ENCODE assay signal across 10 cellular contexts in genomic region chr14:101730626-101731186, GRCh38. TPM values are rescaled to one million over a fixed set of nuclear protein-coding genes. Genes with fewer than 3 reads are reported as not detected.
A peak's percentile ranks its signal among the peaks of the same experiment; 100 is the strongest.
DNase-seq lines count a peak whose midpoint lies in the region; ATAC-seq and TF ChIP-seq lines count a peak whose summit lies in the region.
"Had no signal": no experiment of that assay in that cellular context is flagged by ENCODE, and none has a peak within 500 bp of the region (broad histone marks: within the 10 kb centered on the region; RNA-seq: fewer than 3 reads in every experiment).

No MANE protein-coding gene starts in this region.

- no peak overlapping the region for H3K27ac ChIP-seq in endodermal cell (ENCODE audit: low read depth, low read length)
- H3K27ac ChIP-seq in rectal smooth muscle tissue (ENCODE audit: low read depth, low read length), result no peak overlapping the region
- H3K27ac ChIP-seq in right atrium auricular region, result peak overlapping the region in 1 of 2 donors; percentile 40

- POLR2A ChIA-PET in T-cell (lab: Charles Lee), result interaction anchor here (0.6 to 2.2 kb wide), 9 partner anchors 8 to 93 kb away, joined by 3 to 11 read pairs (median 4); no protein-coding TSS in a partner anchor

- WGBS in endodermal cell (ENCODE audit: insufficient coverage in 1 of 2, insufficient read length in 1 of 2), 2 experiments, result 81% methylated on average over 3 of the region's 3 CpGs; no CpG with 5 or more reads in 1 of the 2 experiments

- H3K4me1 ChIP-seq in ES-I3 (ENCODE audit: insufficient read depth, low read length) (peaks cover 25% of the 10 kb centered on the region), endodermal cell (ENCODE audit: control insufficient read depth, insufficient read depth, low read length) (no peaks in the 10 kb centered on the region), rectal smooth muscle tissue (ENCODE audit: control insufficient read depth, insufficient read depth, low read length) (no peaks in the 10 kb centered on the region), right atrium auricular region (peaks cover 0 to 12% of the 10 kb centered on the region in 2 donors)

- H3K27me3 ChIP-seq in endodermal cell (ENCODE audit: control insufficient read depth, insufficient read depth, low read length, poor library complexity, severe bottlenecking) (no peaks in the 10 kb centered on the region), rectal smooth muscle tissue (ENCODE audit: control insufficient read depth, insufficient read depth, low read length) (no peaks in the 10 kb centered on the region), right atrium auricular region (no peaks in the 10 kb centered on the region)

- H3K4me3 ChIP-seq in endodermal cell (ENCODE audit: low read length), result no peak overlapping the region
- peak overlapping the region; percentile 36 for H3K4me3 ChIP-seq in rectal smooth muscle tissue (ENCODE audit: low read length)
- no peak overlapping the region for H3K4me3 ChIP-seq in right atrium auricular region

- H3K9me3 Mint-ChIP-seq in T-cell (no peaks in the 10 kb centered on the region), endodermal cell (peaks cover 3% of the 10 kb centered on the region)

- H3K9ac ChIP-seq in ES-I3 (ENCODE audit: low read depth, low read length), result peak overlapping the region; percentile 54
- H3K9ac ChIP-seq in endodermal cell (ENCODE audit: extremely low read depth, low read length, poor library complexity, severe bottlenecking), result no peak overlapping the region
- no peak overlapping the region for H3K9ac ChIP-seq in rectal smooth muscle tissue (ENCODE audit: low read length)

- DNase-seq in T-cell (no peak), endodermal cell (peak; percentile 47), NCI-H1092 (lab: John Stamatoyannopoulos, UW) (no peak), right atrium auricular region (ENCODE audit: low spot score) (no peak)
- DNase-seq: glutamatergic neuron had no signal

- ATAC-seq in T-cell (replicated peaks in 1 of 4), result no peak
- ATAC-seq in HG03378 (IDR thresholded peaks at IDR 0.05; ENCODE audit: unreplicated experiment), result no peak
- no peak for ATAC-seq in GM18867 (IDR thresholded peaks at IDR 0.05; ENCODE audit: unreplicated experiment)

- no peaks in the 10 kb centered on the region; the same call in 1 of the 2 replicates for H3K9me3 ChIP-seq in ES-I3 (ENCODE audit: control insufficient read depth, insufficient read depth, low read length)
- H3K9me3 ChIP-seq in endodermal cell (ENCODE audit: control insufficient read depth, low read length), result no peaks in the 10 kb centered on the region
- no peaks in the 10 kb centered on the region for H3K9me3 ChIP-seq in right atrium auricular region

- peak overlapping the region; percentile 91 to 96 for H3K27ac Mint-ChIP-seq in T-cell
- H3K27ac Mint-ChIP-seq in endodermal cell, result peak overlapping the region; percentile 3
- H3K27ac Mint-ChIP-seq: WTC11 had no signal

- no peaks in the 10 kb centered on the region for H3K36me3 Mint-ChIP-seq in T-cell
- no peaks in the 10 kb centered on the region for H3K36me3 Mint-ChIP-seq in endodermal cell (ENCODE audit: low read depth)
- H3K36me3 Mint-ChIP-seq: WTC11 had no signal

- H3K27me3 Mint-ChIP-seq in T-cell (no peaks in the 10 kb centered on the region), endodermal cell (ENCODE audit: insufficient read depth) (peaks cover 6% of the 10 kb centered on the region)

- H3K4me3 Mint-ChIP-seq in T-cell (peak overlapping the region; percentile 66 to 76 (median 71)), endodermal cell (no peak overlapping the region)

- H3K36me3 ChIP-seq in ES-I3 (ENCODE audit: insufficient read depth, low read length) (no peaks in the 10 kb centered on the region), endodermal cell (ENCODE audit: control insufficient read depth, insufficient read depth, low read length) (no peaks in the 10 kb centered on the region), rectal smooth muscle tissue (ENCODE audit: control insufficient read depth, insufficient read depth, low read length) (no peaks in the 10 kb centered on the region), right atrium auricular region (no peaks in the 10 kb centered on the region)

- CTCF ChIA-PET in T-cell (lab: Charles Lee), result interaction anchor here in 1 of 2 donors (0.7 to 3.7 kb wide), 5 partner anchors 9 to 30 kb away, joined by 3 to 19 read pairs (median 4); no protein-coding TSS in a partner anchor

- peaks cover 50 to 74% (median 69%) of the 10 kb centered on the region in 3 donors for H3K4me1 Mint-ChIP-seq in T-cell
- H3K4me1 Mint-ChIP-seq in endodermal cell, result peaks cover 20% of the 10 kb centered on the region

- no peak for TF ChIP-seq CTCF in endodermal cell (conservative IDR thresholded peaks at IDR 0.05)
- no peak for TF ChIP-seq CTCF in right atrium auricular region (IDR thresholded peaks at IDR 0.05)

RNA-seq across cellular contexts. Expression of gene PPP2R5C, which starts 30.8 kb away (rescaled TPM):
- total RNA-seq in T-cell (100 to 1,000 TPM; 435 to 627 (median 489) TPM), endodermal cell (100 to 1,000 TPM; 116 to 117 TPM), right atrium auricular region (10 to 100 TPM; 82.2 to 82.9 TPM)
- 151 TPM for polyA plus RNA-seq in endodermal cell (2013, experiment 1 of 2)
- 146 TPM for polyA plus RNA-seq in endodermal cell (2013, experiment 2 of 2)
